1 cellular context compared by ENCODE assay signal in genomic region chr5:55363861-55364260, GRCh38.
TF ChIP-seq lines count a peak whose summit lies in the region.

No MANE protein-coding gene starts in this region.

TF ChIP-seq in IMR-90, 13 proteins besides CTCF, POLR2A, EP300 and RAD21 (continued from another document):
- TF ChIP-seq MAZ (IDR thresholded peaks at IDR 0.05; ENCODE audit: borderline replicate concordance, low read depth, low read length) (no peak), MXI1 (IDR thresholded peaks at IDR 0.05; ENCODE audit: borderline replicate concordance, low read depth, low read length) (no peak), SMC3 (IDR thresholded peaks at IDR 0.05; ENCODE audit: low read depth, low read length) (no peak), RFX5 (IDR thresholded peaks at IDR 0.05; ENCODE audit: low read depth, low read length) (no peak), BHLHE40 (IDR thresholded peaks at IDR 0.05; ENCODE audit: low read depth, low read length) (no peak), RCOR1 (IDR thresholded peaks at IDR 0.05; ENCODE audit: insufficient replicate concordance, low read length) (no peak), ELK1 (IDR thresholded peaks at IDR 0.05; ENCODE audit: borderline replicate concordance, low read depth, low read length) (no peak), NFE2L2 (IDR thresholded peaks at IDR 0.05; ENCODE audit: low read depth, low read length) (no peak), CHD1 (IDR thresholded peaks at IDR 0.05; ENCODE audit: low read depth, low read length) (no peak), FOS (IDR thresholded peaks at IDR 0.05; ENCODE audit: low read depth, low read length) (no peak), CEBPB (IDR thresholded peaks at IDR 0.05; ENCODE audit: low read depth, low read length) (no peak), USF2 (IDR thresholded peaks at IDR 0.05; ENCODE audit: low read depth, low read length) (no peak)
